In the genomic region with DNA sequence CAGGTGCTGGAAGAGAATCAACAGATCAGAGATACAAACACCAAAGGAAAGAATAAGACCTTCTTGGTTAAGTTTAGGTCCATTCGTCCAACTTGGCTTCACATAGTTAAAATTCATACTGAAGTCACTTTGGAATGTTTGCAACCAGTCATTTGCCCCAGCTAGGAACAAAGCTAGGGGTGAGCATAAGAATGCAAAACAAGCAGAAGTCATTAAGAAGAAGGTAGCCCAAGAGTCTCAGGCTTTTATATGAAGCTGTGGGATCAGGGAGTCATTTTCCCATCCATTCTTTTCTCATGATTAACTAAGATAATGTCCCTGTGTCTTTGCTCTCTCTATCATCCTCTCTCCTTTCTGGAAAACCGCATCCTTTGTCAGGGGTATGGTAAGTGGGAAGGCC, we compare ENCODE assay signal across 20 cellular contexts. TPM values are rescaled to one million over a fixed set of nuclear protein-coding genes. Genes with fewer than 3 reads are reported as not detected.
A peak's percentile ranks its signal among the peaks of the same experiment; 100 is the strongest.
DNase-seq lines count a peak whose midpoint lies in the region; ATAC-seq, FAIRE-seq and TF ChIP-seq lines count a peak whose summit lies in the region.
"Had no signal": no experiment of that assay in that cellular context is flagged by ENCODE, and none has a peak within 500 bp of the region (broad histone marks: within the 10 kb centered on the region; RNA-seq: fewer than 3 reads in every experiment).

No MANE protein-coding gene starts in this region.

- peaks cover 9% of the 10 kb centered on the region for H3K4me1 Mint-ChIP-seq in astrocyte (ENCODE audit: low read depth, unreplicated experiment)
- H3K4me1 Mint-ChIP-seq in neural crest cell: peaks cover 27% of the 10 kb centered on the region
- H3K4me1 Mint-ChIP-seq: B cell had no signal

- no peak overlapping the region for H3K27ac Mint-ChIP-seq in astrocyte (ENCODE audit: unreplicated experiment)
- H3K27ac Mint-ChIP-seq in neural crest cell (ENCODE audit: unreplicated experiment): peak overlapping the region; percentile 44
- H3K27ac Mint-ChIP-seq: B cell; CD4-positive, alpha-beta T cell; H9 had no signal

- H3K4me2 ChIP-seq in astrocyte (ENCODE audit: low read length) (no peak overlapping the region), smooth muscle cell (peak overlapping the region; percentile 58)

- DNase-seq in EH (ENCODE audit: low read depth) (peak; percentile 41), astrocyte (ENCODE audit: low read depth) (peak; percentile 59), neural crest cell (ENCODE audit: low read depth, low spot score) (no peak), smooth muscle cell (lab: John Stamatoyannopoulos, UW; ENCODE audit: unreplicated experiment) (no peak), AG20443 (ENCODE audit: low spot score) (no peak)
- DNase-seq: 8988T; ACHN; Calu3; CD4-positive, alpha-beta T cell; DMS 273 treated with DMSO at 0.1 percent for 48 hours; DMS79; EL; GOT3; H9 had no signal

- H3K27me3 ChIP-seq in astrocyte (ENCODE audit: insufficient read depth, low read length): no peaks in the 10 kb centered on the region
- no peaks in the 10 kb centered on the region for H3K27me3 ChIP-seq in smooth muscle cell (ENCODE audit: low read depth)

- H3K4me3 ChIP-seq in astrocyte (ENCODE audit: insufficient read depth, low read depth, low read length) (no peak overlapping the region), smooth muscle cell (no peak overlapping the region)
- H3K4me3 ChIP-seq: K562 had no signal

- ATAC-seq in HG03439 (IDR thresholded peaks at IDR 0.05; ENCODE audit: unreplicated experiment) (no peak), HG02981 (IDR thresholded peaks at IDR 0.05; ENCODE audit: unreplicated experiment) (no peak)
- ATAC-seq: K562 had no signal

- 46% methylated on average over 2 of the region's 2 CpGs for WGBS in smooth muscle cell (ENCODE audit: low lambda C conversion rate)

- no peak overlapping the region for H3K27ac ChIP-seq in astrocyte (ENCODE audit: low read depth, low read length)
- peak overlapping the region; percentile 85 for H3K27ac ChIP-seq in smooth muscle cell (ENCODE audit: low read depth)

- no peak overlapping the region for H3K4me3 Mint-ChIP-seq in astrocyte (ENCODE audit: unreplicated experiment)
- peak overlapping the region; percentile 1 for H3K4me3 Mint-ChIP-seq in neural crest cell
- H3K4me3 Mint-ChIP-seq: B cell; CD4-positive, alpha-beta T cell; H9 had no signal

- H4K20me1 ChIP-seq in astrocyte (ENCODE audit: insufficient read depth, low read length) (no peaks in the 10 kb centered on the region), smooth muscle cell (ENCODE audit: low read depth) (no peaks in the 10 kb centered on the region)

- no peak overlapping the region for H2AFZ ChIP-seq in astrocyte (ENCODE audit: low read depth, low read length)
- no peak overlapping the region for H2AFZ ChIP-seq in smooth muscle cell (ENCODE audit: low read depth)

- H3K9ac ChIP-seq in astrocyte (ENCODE audit: low read length) (no peak overlapping the region), smooth muscle cell (ENCODE audit: low read depth) (peak overlapping the region; percentile 19)

- H3K9me3 Mint-ChIP-seq in astrocyte (ENCODE audit: unreplicated experiment) (no peaks in the 10 kb centered on the region), neural crest cell (peaks cover 2% of the 10 kb centered on the region)
- H3K9me3 Mint-ChIP-seq: CD4-positive, alpha-beta T cell; H9 had no signal

- H3K79me2 ChIP-seq in astrocyte (ENCODE audit: insufficient read depth, low read length) (no peaks in the 10 kb centered on the region), smooth muscle cell (ENCODE audit: low read depth) (no peaks in the 10 kb centered on the region)

- H3K9me3 ChIP-seq in astrocyte (ENCODE audit: insufficient read depth, low read depth, low read length) (no peaks in the 10 kb centered on the region), smooth muscle cell (replicated peaks; ENCODE audit: low read depth) (no peaks in the 10 kb centered on the region)

- TF ChIP-seq CTCF in astrocyte (IDR thresholded peaks at IDR 0.05; ENCODE audit: insufficient read depth, low read depth, low read length) (no peak), neural crest cell (conservative IDR thresholded peaks at IDR 0.05) (no peak), smooth muscle cell (IDR thresholded peaks at IDR 0.05; ENCODE audit: borderline replicate concordance, insufficient read depth, poor library complexity, severe bottlenecking) (no peak)

- no peaks in the 10 kb centered on the region for H3K4me1 ChIP-seq in astrocyte (ENCODE audit: insufficient read depth, low read length)
- peaks cover 25% of the 10 kb centered on the region for H3K4me1 ChIP-seq in smooth muscle cell (ENCODE audit: low read depth)

- peaks cover 9% of the 10 kb centered on the region for H3F3A ChIP-seq in smooth muscle cell (ENCODE audit: low read depth)

- H3K36me3 Mint-ChIP-seq in astrocyte (ENCODE audit: low read depth, unreplicated experiment) (no peaks in the 10 kb centered on the region), neural crest cell (ENCODE audit: low read depth) (no peaks in the 10 kb centered on the region)

- no peaks in the 10 kb centered on the region for H3K27me3 Mint-ChIP-seq in astrocyte (ENCODE audit: low read depth, unreplicated experiment)
- no peaks in the 10 kb centered on the region for H3K27me3 Mint-ChIP-seq in neural crest cell (ENCODE audit: low read depth)
- H3K27me3 Mint-ChIP-seq: B cell; CD4-positive, alpha-beta T cell had no signal

- no peaks in the 10 kb centered on the region for H3K36me3 ChIP-seq in astrocyte (ENCODE audit: insufficient read depth, low read length)
- H3K36me3 ChIP-seq in smooth muscle cell (ENCODE audit: low read depth): no peaks in the 10 kb centered on the region

- no peak for FAIRE-seq in astrocyte (lab: Jason Lieb, UNC)
- FAIRE-seq: G401.6, GM12891, K562 had no signal

RNA-seq across cellular contexts. Expression of a gene that starts 51.5 kb away (rescaled TPM):
- total RNA-seq in astrocyte: 1.5 and 2.5 TPM in 2 replicates
- total RNA-seq in neural crest cell: 19.3 and 20.3 TPM in 2 replicates
- total RNA-seq in smooth muscle cell: 0.81 and 1.3 TPM in 2 replicates
- polyA plus RNA-seq in smooth muscle cell: 0.40 and 0.50 TPM in 2 replicates

Comparison
In these comparisons a context has a peak if more than half of its experiments do, and no peak if none do; other contexts are left out.
1. DNase-seq: peak in EH (single experiment) and astrocyte (single experiment); none in neural crest cell (single experiment), smooth muscle cell (single experiment) and AG20443 (single experiment).